8 cellular contexts compared by ENCODE assay signal in the genomic region with DNA sequence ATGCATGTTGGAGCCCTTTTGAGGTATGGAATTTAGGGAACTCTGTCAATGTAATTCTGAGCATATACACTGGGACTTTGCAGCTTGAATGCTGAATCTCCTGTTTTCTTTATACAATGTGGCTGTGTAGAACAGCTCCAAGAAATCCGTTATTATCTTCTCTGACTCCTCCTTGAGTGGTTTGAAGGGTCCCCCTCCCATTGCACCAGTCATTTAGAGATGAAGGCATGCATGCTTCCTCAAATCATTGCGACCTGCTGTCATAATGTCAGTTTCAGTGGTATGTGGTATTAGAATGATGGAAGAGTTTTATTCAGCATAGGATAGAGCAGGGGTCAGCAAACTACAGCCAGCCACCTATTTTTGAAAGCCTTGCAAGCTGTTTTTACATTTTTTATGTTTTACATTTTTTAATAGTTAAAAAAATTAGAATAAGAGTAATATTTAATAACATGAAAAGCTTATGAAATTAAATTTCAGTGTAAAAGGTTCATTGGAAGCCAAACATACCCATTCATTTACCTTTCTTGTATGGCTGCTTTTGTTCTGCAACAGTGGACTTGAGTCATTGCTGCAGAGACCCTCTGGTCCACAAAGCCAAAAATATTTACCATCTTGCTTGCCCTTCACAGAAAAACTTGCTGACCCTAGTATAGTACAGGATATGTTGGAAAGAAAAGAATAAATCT. TPM values are rescaled to one million over a fixed set of nuclear protein-coding genes. Genes with fewer than 3 reads are reported as not detected.
A peak's percentile ranks its signal among the peaks of the same experiment; 100 is the strongest.
DNase-seq lines count a peak whose midpoint lies in the region; ATAC-seq and TF ChIP-seq lines count a peak whose summit lies in the region.

No MANE protein-coding gene starts in this region.

- H3K27me3 ChIP-seq in BE2C = no peaks in the 10 kb centered on the region

- DNase-seq in EH (ENCODE audit: low read depth) (peak; percentile 40), HK-2 (ENCODE audit: unreplicated experiment) (no peak), BE2C (no peak), lower leg skin (ENCODE audit: low spot score in 2 of 2) (no peak), EL (no peak)
- DNase-seq in activated naive CD8-positive, alpha-beta T cell treated with anti-CD3 and anti-CD28 coated beads, Interleukin-2, amount 10 ng/mL, durations not matched to agents 7 days and 5 days = no peak

- no peaks in the 10 kb centered on the region for H3K36me3 ChIP-seq in BE2C

- no peak for TF ChIP-seq CTCF in BE2C (IDR thresholded peaks at IDR 0.05; ENCODE audit: low read depth, low read length)
- TF ChIP-seq CTCF in lower leg skin (IDR thresholded peaks at IDR 0.05) = no peak

- no peaks in the 10 kb centered on the region for H3K9me3 Mint-ChIP-seq in activated naive CD8-positive, alpha-beta T cell treated with anti-CD3 and anti-CD28 coated beads, Interleukin-2, amount 10 ng/mL, durations not matched to agents 7 days and 5 days

- POLR2A ChIA-PET in activated naive CD8-positive, alpha-beta T cell treated with anti-CD3 and anti-CD28 coated beads, Interleukin-2, amount 10 ng/mL, durations not matched to agents 7 days and 5 days (lab: Charles Lee) = interaction anchor here (0.7 to 1.7 kb wide), 3 partner anchors 8 to 109 kb away, joined by 3 to 8 read pairs (median 4); partner anchors contain the start of gene STK17A

- intact Hi-C loops in lower leg skin (cut with DNase I; ENCODE audit: low total_unique reads) = no loop called here

- H3K9me3 ChIP-seq in BE2C = no peaks in the 10 kb centered on the region

- ATAC-seq in GM19463 (IDR thresholded peaks at IDR 0.05; ENCODE audit: unreplicated experiment) (peak; percentile 60), HG03439 (IDR thresholded peaks at IDR 0.05; ENCODE audit: unreplicated experiment) (peak; percentile 60)
- ATAC-seq in activated naive CD8-positive, alpha-beta T cell treated with anti-CD3 and anti-CD28 coated beads, Interleukin-2, amount 10 ng/mL, durations not matched to agents 7 days and 5 days (ENCODE audit: low read depth) = peak; percentile 46

- H3K27ac Mint-ChIP-seq in activated naive CD8-positive, alpha-beta T cell treated with anti-CD3 and anti-CD28 coated beads, Interleukin-2, amount 10 ng/mL, durations not matched to agents 7 days and 5 days = peak overlapping the region; percentile 83

- H3K4me1 ChIP-seq in BE2C = no peaks in the 10 kb centered on the region

- H3K27me3 Mint-ChIP-seq in activated naive CD8-positive, alpha-beta T cell treated with anti-CD3 and anti-CD28 coated beads, Interleukin-2, amount 10 ng/mL, durations not matched to agents 7 days and 5 days = no peaks in the 10 kb centered on the region

- TF ChIP-seq POLR2A in lower leg skin (IDR thresholded peaks at IDR 0.05) = no peak

- peaks cover 24% of the 10 kb centered on the region for H3K36me3 Mint-ChIP-seq in activated naive CD8-positive, alpha-beta T cell treated with anti-CD3 and anti-CD28 coated beads, Interleukin-2, amount 10 ng/mL, durations not matched to agents 7 days and 5 days

- 70 to 83% methylated on average over 2 of the region's 2 CpGs for WGBS in lower leg skin, 2 donors

- H3K4me3 ChIP-seq in BE2C (ENCODE audit: low read depth, low read length) (no peak overlapping the region), lower leg skin (ENCODE audit: low read depth, poor library complexity, severe bottlenecking) (no peak overlapping the region)

- peaks cover 77% of the 10 kb centered on the region for H3K4me1 Mint-ChIP-seq in activated naive CD8-positive, alpha-beta T cell treated with anti-CD3 and anti-CD28 coated beads, Interleukin-2, amount 10 ng/mL, durations not matched to agents 7 days and 5 days

- H3K4me3 Mint-ChIP-seq in activated naive CD8-positive, alpha-beta T cell treated with anti-CD3 and anti-CD28 coated beads, Interleukin-2, amount 10 ng/mL, durations not matched to agents 7 days and 5 days = peak overlapping the region; percentile 72

RNA-seq across cellular contexts. Expression of gene STK17A, which starts 8.1 kb away (rescaled TPM):
- 100 to 1,000 TPM; 106 TPM for total RNA-seq in activated naive CD8-positive, alpha-beta T cell treated with anti-CD3 and anti-CD28 coated beads, Interleukin-2, amount 10 ng/mL, durations not matched to agents 7 days and 5 days
- 5.7 TPM for polyA plus RNA-seq in BE2C (2012; ENCODE audit: insufficient read depth, insufficient read length, low read depth)
- total RNA-seq in lower leg skin = 10 to 100 TPM in 3 of 4 donors, 1 to 10 TPM in 1; 6.5 to 17.1 (median 13.3) TPM

Comparison
In these comparisons a context has a peak if more than half of its experiments do, and no peak if none do; other contexts are left out.
1. RNA of gene STK17A, which starts 8.1 kb away (total RNA-seq): 106 TPM in activated naive CD8-positive, alpha-beta T cell treated with anti-CD3 and anti-CD28 coated beads, Interleukin-2, amount 10 ng/mL, durations not matched to agents 7 days and 5 days; 6.5 to 17.1 TPM in lower leg skin; every median in the first group is over 4 times any median in the second.
2. Peak in every context shown above with its lines, with median percentiles within 50 percentile points of each other: ATAC-seq.